22 cellular contexts compared by ENCODE assay signal in the genomic region with DNA sequence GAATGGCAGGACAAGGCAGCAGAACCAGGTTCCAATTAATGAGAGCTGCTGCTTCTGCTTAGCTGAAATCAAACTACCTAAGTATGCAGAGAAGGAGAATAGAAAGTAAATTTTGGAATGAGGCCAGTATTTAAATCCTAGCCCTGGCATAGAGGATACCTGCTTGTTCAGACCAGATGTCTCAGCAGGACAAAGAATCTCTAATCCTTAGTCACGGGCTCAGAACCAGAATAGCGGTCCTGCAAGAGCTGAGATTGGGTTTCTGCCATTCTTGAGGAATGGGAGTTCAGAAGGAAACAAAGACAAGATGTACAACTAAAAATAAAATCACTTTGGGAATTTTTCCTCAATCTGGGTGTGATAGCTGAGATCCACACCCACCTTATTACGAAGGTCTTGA.
"Had no signal": no experiment of that assay in that cellular context is flagged by ENCODE, and none has a peak within 500 bp of the region (broad histone marks: within the 10 kb centered on the region; RNA-seq: fewer than 3 reads in every experiment).

No MANE protein-coding gene starts in this region.

- H3K27me3 ChIP-seq: neural progenitor cell, right lobe of liver, tibial nerve, upper lobe of left lung had no signal

- H3K27ac ChIP-seq: esophagus muscularis mucosa, heart right ventricle, left lung, neural progenitor cell, parathyroid adenoma, right lobe of liver, thoracic aorta, tibial nerve, upper lobe of left lung had no signal

- H3K4me3 ChIP-seq: esophagus muscularis mucosa, heart right ventricle, left lung, neural progenitor cell, right lobe of liver, thoracic aorta, tibial nerve, upper lobe of left lung had no signal

- DNase-seq: dermis blood vessel endothelial cell; effector memory CD4-positive, alpha-beta T cell; foreskin melanocyte; glutamatergic neuron; heart right ventricle; hippocampal formation; left cardiac atrium; left lung; mesenchymal stem cell; midbrain; naive thymus-derived CD4-positive, alpha-beta T cell; right lobe of liver; small intestine; stimulated activated CD4-positive, alpha-beta T cell treated with anti-CD3 and anti-CD28 coated beads, Interleukin-15, amount 100 ng/mL, for 24 hours; stimulated activated CD4-positive, alpha-beta T cell treated with anti-CD3 and anti-CD28 coated beads, Interleukin-2, amount 100 ng/mL, for 48 hours; stimulated activated naive B cell treated with anti-CD40 and anti-IgM and Interleukin-4, amounts not matched to agents 10 μg/mL and 1 μg/mL and 100 μg/mL, for 72 hours; upper lobe of left lung had no signal

- H3K9me3 ChIP-seq: esophagus muscularis mucosa, heart right ventricle, left lung, right lobe of liver, thoracic aorta, tibial nerve, upper lobe of left lung had no signal

- H3K4me1 ChIP-seq: esophagus muscularis mucosa, heart right ventricle, left lung, neural progenitor cell, parathyroid adenoma, right lobe of liver, tibial nerve, upper lobe of left lung had no signal

- H3K36me3 ChIP-seq: esophagus muscularis mucosa, heart right ventricle, left lung, neural progenitor cell, right lobe of liver, thoracic aorta, tibial nerve, upper lobe of left lung had no signal
